In the genomic region with DNA sequence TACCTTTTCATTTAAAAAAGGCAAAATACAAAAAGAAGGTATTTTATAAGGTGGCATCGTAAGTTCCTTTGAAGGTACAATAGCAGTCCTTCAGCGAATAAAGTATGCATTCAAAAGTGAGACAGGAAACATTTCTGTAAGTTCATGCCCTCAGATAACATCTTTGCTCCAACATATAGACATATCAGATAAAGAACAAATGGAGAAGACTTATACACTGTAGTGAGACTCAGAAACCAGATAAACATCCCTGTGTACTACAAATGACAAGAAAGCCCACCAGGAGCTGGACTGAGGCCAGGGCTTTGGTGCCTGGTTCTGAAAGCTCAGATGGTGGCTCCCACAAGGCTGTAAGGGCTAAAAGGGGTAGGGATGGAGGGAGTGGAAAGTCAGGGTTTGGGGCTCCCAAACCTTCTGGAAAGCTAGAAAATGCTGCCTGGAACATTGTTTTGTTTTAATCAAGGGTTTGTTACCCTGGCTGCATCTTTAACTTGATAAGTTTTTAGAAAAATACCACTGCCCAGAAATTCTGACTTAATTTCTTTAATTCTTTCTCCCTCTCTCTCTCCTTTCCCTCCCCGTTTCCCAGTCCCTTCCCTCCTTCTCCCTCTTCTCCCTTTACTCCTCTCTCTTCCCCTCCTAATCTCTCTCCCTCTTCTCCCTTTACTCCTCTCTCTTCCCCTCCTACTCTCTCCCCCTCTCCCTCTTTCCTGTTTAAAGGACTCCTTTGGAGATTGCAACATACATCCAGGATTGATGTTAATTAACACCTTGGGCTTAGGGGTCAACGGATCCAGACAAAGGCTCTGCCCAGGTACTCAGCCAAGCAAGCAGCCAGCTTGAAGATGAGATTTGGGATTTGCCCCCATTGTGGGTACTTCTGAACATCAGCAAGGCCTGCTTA, we compare ENCODE assay signal across 13 cellular contexts.
"Had no signal": no experiment of that assay in that cellular context is flagged by ENCODE, and none has a peak within 500 bp of the region (broad histone marks: within the 10 kb centered on the region; RNA-seq: fewer than 3 reads in every experiment).

No MANE protein-coding gene starts in this region.

- H3K4me3 ChIP-seq: stomach, thyroid gland, vagina had no signal

- H3K9me3 Mint-ChIP-seq: activated T-cell treated with anti-CD3 and anti-CD28 coated beads, Interleukin-2, amount 50 U/mL, for 72 hours; natural killer cell treated with Interleukin-12 subunit alpha and Interleukin-12 subunit beta and Interleukin-15 and Interleukin-18, amount 100 ng/mL, for 72 hours had no signal

- H3K27ac Mint-ChIP-seq: activated T-cell treated with anti-CD3 and anti-CD28 coated beads, Interleukin-2, amount 50 U/mL, for 72 hours; natural killer cell treated with Interleukin-12 subunit alpha and Interleukin-12 subunit beta and Interleukin-15 and Interleukin-18, amount 100 ng/mL, for 72 hours had no signal

- DNase-seq: activated CD4-positive, alpha-beta T cell treated with anti-CD3 and anti-CD28 coated beads, Interleukin-2, amount 50 U/mL, for 4 hours; activated CD4-positive, CD25-positive, alpha-beta regulatory T cell treated with anti-CD3 and anti-CD28 coated beads, Interleukin-2, amount 50 U/mL, for 72 hours; activated T-cell treated with anti-CD3 and anti-CD28 coated beads, Interleukin-2, amount 50 U/mL, for 72 hours; aorta; foreskin keratinocyte; head of caudate nucleus; stimulated activated CD4-positive, alpha-beta T cell treated with anti-CD3 and anti-CD28 coated beads, Interleukin-4, amount 100 ng/mL, for 4 hours; stomach; thyroid gland had no signal

- H3K27me3 ChIP-seq: foreskin keratinocyte, stomach, thyroid gland, vagina had no signal

- H3K9me3 ChIP-seq: stomach, thyroid gland, vagina had no signal

- H3K27ac ChIP-seq: foreskin keratinocyte, stomach, thyroid gland, vagina had no signal

- H3K4me1 ChIP-seq: stomach had no signal

- FAIRE-seq: bronchial epithelial cell, endothelial cell of umbilical vein had no signal

- H3K4me3 Mint-ChIP-seq: natural killer cell treated with Interleukin-12 subunit alpha and Interleukin-12 subunit beta and Interleukin-15 and Interleukin-18, amount 100 ng/mL, for 72 hours had no signal

- H3K36me3 ChIP-seq: stomach, thyroid gland, vagina had no signal

- ATAC-seq: activated T-cell treated with anti-CD3 and anti-CD28 coated beads, Interleukin-2, amount 50 U/mL, for 72 hours; foreskin keratinocyte; natural killer cell treated with Interleukin-12 subunit alpha and Interleukin-12 subunit beta and Interleukin-15 and Interleukin-18, amount 100 ng/mL, for 72 hours had no signal

- H3K36me3 Mint-ChIP-seq: natural killer cell treated with Interleukin-12 subunit alpha and Interleukin-12 subunit beta and Interleukin-15 and Interleukin-18, amount 100 ng/mL, for 72 hours had no signal
